8 cellular contexts compared by ENCODE assay signal in genomic region chr5:75236322-75237316, GRCh38. TPM values are rescaled to one million over a fixed set of nuclear protein-coding genes. Genes with fewer than 3 reads are reported as not detected.
DNase-seq lines count a peak whose midpoint lies in the region; ATAC-seq, FAIRE-seq and TF ChIP-seq lines count a peak whose summit lies in the region.

Gene ANKRD31 (minus strand): TSS chr5:75236878. CDS start chr5:75236686, 192 bp downstream.

- ATAC-seq in GM18861 (IDR thresholded peaks at IDR 0.05; ENCODE audit: unreplicated experiment) (peak; percentile 96), HG03095 (IDR thresholded peaks at IDR 0.05; ENCODE audit: unreplicated experiment) (peak; percentile 98), WTC11 (peak; percentile 91)

- H3K4me1 Mint-ChIP-seq in WTC11, result peaks cover 36% of the 10 kb centered on the region

- H3K4me3 Mint-ChIP-seq in WTC11, result peak within 1 kb of the TSS; percentile 78

- H3K27ac ChIP-seq in AG04450 (ENCODE audit: low read depth, low read length), result no peak within 1 kb of the TSS

- DNase-seq in AG04450 (ENCODE audit: low read depth, low spot score), result peak; percentile 18
- DNase-seq in NCI-H2196 (lab: John Stamatoyannopoulos, UW; ENCODE audit: unreplicated experiment), result peak; percentile 75
- DNase-seq in WTC11 (ENCODE audit: low spot score), result peak; percentile 76
- DNase-seq in cardiac fibroblast (ENCODE audit: low read depth in 2 of 2), result peak; percentile 71 to 80
- DNase-seq in stimulated activated CD4-positive, alpha-beta T cell treated with anti-CD3 and anti-CD28 coated beads, Interleukin-12 subunit alpha, Interleukin-12 subunit beta, amount 100 ng/mL, for 24 hours (ENCODE audit: low read depth in 2 of 2), result peak; percentile 76 to 78

- CTCF ChIA-PET in AG04450 (lab: Charles Lee) (interaction anchor here (0.5 to 3.0 kb wide), 69 partner anchors 8 to 1347 kb away, joined by 3 to 29 read pairs (median 4); partner anchors contain the start of genes GFM2, HMGCR and POLK), WTC11 (lab: Charles Lee) (interaction anchor here (0.7 to 3.7 kb wide), 34 partner anchors 9 to 552 kb away, joined by 3 to 62 read pairs (median 4); partner anchors contain the start of genes GCNT4, HEXB and HMGCR)

- POLR2A ChIA-PET in AG04450 (lab: Yijun Ruan, JAX), result interaction anchor here (1.7 kb wide), 1 partner anchor 100 kb away, joined by 8 read pairs; the partner anchor contains the start of gene HMGCR
- POLR2A ChIA-PET in WTC11 (lab: Charles Lee), result interaction anchor here (1.3 to 2.5 kb wide), 5 partner anchors 101 to 1285 kb away, joined by 3 to 22 read pairs (median 3); partner anchors contain the start of genes GCNT4 and HMGCR

- H3K4me3 ChIP-seq in AG04450 (ENCODE audit: low read depth, low read length) (peak within 1 kb of the TSS; percentile 91), cardiac fibroblast (replicated peaks in 1 of 2; ENCODE audit: low read depth in 2 of 2, low read length in 2 of 2) (peak within 1 kb of the TSS; percentile 82)

- H3K9me3 Mint-ChIP-seq in WTC11, result no peaks in the 10 kb centered on the region

- peak; percentile 38 for FAIRE-seq in islet of Langerhans (lab: Jason Lieb, UNC)

- no peaks in the 10 kb centered on the region for H3K27me3 Mint-ChIP-seq in WTC11 (ENCODE audit: low read depth)

- no peaks in the 10 kb centered on the region for H3K27me3 ChIP-seq in AG04450 (ENCODE audit: control insufficient read depth, insufficient read depth, low read length)

- H3K36me3 Mint-ChIP-seq in WTC11, result no peaks in the 10 kb centered on the region

- TF ChIP-seq CTCF in AG04450 (IDR thresholded peaks at IDR 0.05; ENCODE audit: low read depth, low read length), result peak; percentile 57
- TF ChIP-seq CTCF in WTC11 (IDR thresholded peaks at IDR 0.05), result peak; percentile 73
- no peak for TF ChIP-seq CTCF in cardiac fibroblast (IDR thresholded peaks at IDR 0.05; ENCODE audit: low read depth, low read length)

- no peaks in the 10 kb centered on the region for H3K9me3 ChIP-seq in AG04450 (ENCODE audit: control insufficient read depth, insufficient read depth, low read length)

- peak within 1 kb of the TSS; percentile 91 for H3K27ac Mint-ChIP-seq in WTC11

TF ChIP-seq in WTC11, 78 proteins besides CTCF, POLR2A, EP300 and RAD21 (continues in another document):
- TF ChIP-seq NR1H2 (CRISPR knock-in tag; IDR thresholded peaks at IDR 0.05) (no peak), TCF7 (CRISPR knock-in tag; IDR thresholded peaks at IDR 0.05; ENCODE audit: low read depth) (no peak), TEAD1 (CRISPR knock-in tag; IDR thresholded peaks at IDR 0.05) (no peak), FOXJ3 (CRISPR knock-in tag; IDR thresholded peaks at IDR 0.05; ENCODE audit: borderline replicate concordance) (no peak), ZNF423 (CRISPR knock-in tag; IDR thresholded peaks at IDR 0.05) (no peak), ZBTB21 (CRISPR knock-in tag; IDR thresholded peaks at IDR 0.05; ENCODE audit: borderline replicate concordance) (no peak), TP53 (CRISPR knock-in tag; IDR thresholded peaks at IDR 0.05) (no peak), KAT7 (CRISPR knock-in tag; IDR thresholded peaks at IDR 0.05; ENCODE audit: borderline replicate concordance) (no peak), PRDM15 (CRISPR knock-in tag; IDR thresholded peaks at IDR 0.05) (no peak), ZNF138 (CRISPR knock-in tag; conservative IDR thresholded peaks at IDR 0.05) (no peak), IRF1 (CRISPR knock-in tag; IDR thresholded peaks at IDR 0.05) (no peak), ZNF416 (CRISPR knock-in tag; IDR thresholded peaks at IDR 0.05) (no peak), GRHL2 (CRISPR knock-in tag; IDR thresholded peaks at IDR 0.05; ENCODE audit: insufficient replicate concordance, severe bottlenecking) (no peak), JUN (CRISPR knock-in tag; IDR thresholded peaks at IDR 0.05) (no peak), NFE2L1 (CRISPR knock-in tag; IDR thresholded peaks at IDR 0.05) (no peak; the same call in 1 of the 2 replicates), IRF2 (CRISPR knock-in tag; IDR thresholded peaks at IDR 0.05; ENCODE audit: borderline replicate concordance, low read depth) (no peak), E2F4 (CRISPR knock-in tag; IDR thresholded peaks at IDR 0.05; ENCODE audit: borderline replicate concordance, low read depth) (no peak), ZBTB43 (CRISPR knock-in tag; IDR thresholded peaks at IDR 0.05) (no peak), CREB1 (CRISPR knock-in tag; IDR thresholded peaks at IDR 0.05) (no peak), MAX (CRISPR knock-in tag; IDR thresholded peaks at IDR 0.05) (peak; percentile 34; the same call in 1 of the 2 replicates), ETV6 (CRISPR knock-in tag; IDR thresholded peaks at IDR 0.05) (no peak), ATF1 (CRISPR knock-in tag; IDR thresholded peaks at IDR 0.05) (no peak), HMGXB4 (CRISPR knock-in tag; IDR thresholded peaks at IDR 0.05) (no peak), OVOL2 (CRISPR knock-in tag; IDR thresholded peaks at IDR 0.05; ENCODE audit: borderline replicate concordance) (no peak), ESRRA (CRISPR knock-in tag; IDR thresholded peaks at IDR 0.05; ENCODE audit: borderline replicate concordance) (no peak)

RNA-seq across cellular contexts. Expression of gene ANKRD31, which starts in this region (rescaled TPM):
- polyA plus RNA-seq in AG04450 (2011; rRNA removed), result 0.02 and 0.06 TPM in 2 replicates
- polyA minus RNA-seq in AG04450 (2011; rRNA and poly(A)+ RNA removed), result not detected in 2 replicates
- 0.09 to 0.18 TPM (median 0.09 TPM) in 3 replicates for total RNA-seq in WTC11 (2021)

Comparison
In these comparisons a context has a peak if more than half of its experiments do, and no peak if none do; other contexts are left out.
1. Peak in DNase-seq and H3K4me3 ChIP-seq in AG04450; RNA of the gene not detected or under 1 TPM.
2. Peak in DNase-seq and ATAC-seq in WTC11; RNA of the gene not detected or under 1 TPM.
3. DNase-seq: peak in every context shown above with its lines; median percentile 77 in stimulated activated CD4-positive, alpha-beta T cell treated with anti-CD3 and anti-CD28 coated beads, Interleukin-12 subunit alpha, Interleukin-12 subunit beta, amount 100 ng/mL, for 24 hours; 76 in WTC11; 76 in cardiac fibroblast; 75 in NCI-H2196; 18 in AG04450.